Comparison of ENCODE assay signal across 1 cellular context in genomic region chr10:89609730-89610393, GRCh38.
TF ChIP-seq lines count a peak whose summit lies in the region.

No MANE protein-coding gene starts in this region.

TF ChIP-seq in HepG2, 621 proteins besides CTCF, POLR2A, EP300 and RAD21:
- TF ChIP-seq STAG1 (CRISPR knock-in tag; IDR thresholded peaks at IDR 0.05) (peak; percentile 32), ZEB1 (IDR thresholded peaks at IDR 0.05; ENCODE audit: insufficient replicate concordance, low read depth) (no peak)
